In genomic region chr13:43238341-43239083, GRCh38 we compare ENCODE assay signal across 13 cellular contexts.
"Had no signal": no experiment of that assay in that cellular context is flagged by ENCODE, and none has a peak within 500 bp of the region (broad histone marks: within the 10 kb centered on the region; RNA-seq: fewer than 3 reads in every experiment).

No MANE protein-coding gene starts in this region.

- H3K36me3 Mint-ChIP-seq: activated naive CD8-positive, alpha-beta T cell; mesothelial cell of epicardium had no signal

- H3K4me1 ChIP-seq: thyroid gland had no signal

- H3K4me3 ChIP-seq: cardiac muscle cell, lung, smooth muscle cell, thyroid gland had no signal

- H3K27ac Mint-ChIP-seq: activated naive CD8-positive, alpha-beta T cell; mesothelial cell of epicardium; nephron; T-helper 2 cell treated with Interferon-gamma antibody and Interleukin-4, amounts not matched to agents 5 μg/mL and 100 μg/mL, for 36 hours had no signal

- H3K27ac ChIP-seq: cardiac muscle cell, thyroid gland had no signal

- H3K27me3 ChIP-seq: cardiac muscle cell, thyroid gland had no signal

- H3K9me3 Mint-ChIP-seq: mesothelial cell of epicardium; nephron; T-helper 2 cell treated with Interferon-gamma antibody and Interleukin-4, amounts not matched to agents 5 μg/mL and 100 μg/mL, for 36 hours had no signal

- ATAC-seq: sciatic nerve had no signal

- DNase-seq: activated CD4-positive, alpha-beta T cell treated with anti-CD3 and anti-CD28 coated beads, Interleukin-2, amount 50 U/mL, for 4 hours; dermis blood vessel endothelial cell; effector memory CD4-positive, alpha-beta T cell; stimulated activated CD4-positive, alpha-beta T cell treated with anti-CD3 and anti-CD28 coated beads, Interleukin-4, amount 100 ng/mL, for 1 hour; thyroid gland had no signal

- H3K4me3 Mint-ChIP-seq: activated naive CD8-positive, alpha-beta T cell; mesothelial cell of epicardium; nephron; T-helper 2 cell treated with Interferon-gamma antibody and Interleukin-4, amounts not matched to agents 5 μg/mL and 100 μg/mL, for 36 hours had no signal

- H3K36me3 ChIP-seq: cardiac muscle cell, thyroid gland had no signal

- H3K4me2 ChIP-seq: smooth muscle cell had no signal

- H3K9me3 ChIP-seq: thyroid gland had no signal
